In genomic region chr13:110097013-110097412, GRCh38 we compare ENCODE assay signal across 20 cellular contexts.
DNase-seq lines count a peak whose midpoint lies in the region; ATAC-seq, FAIRE-seq and TF ChIP-seq lines count a peak whose summit lies in the region.
"Had no signal": no experiment of that assay in that cellular context is flagged by ENCODE, and none has a peak within 500 bp of the region (broad histone marks: within the 10 kb centered on the region; RNA-seq: fewer than 3 reads in every experiment).

No MANE protein-coding gene starts in this region.

- no peak overlapping the region for H4K91ac ChIP-seq in IMR-90 (ENCODE audit: insufficient read depth, low read depth, low read length)

- no TSS peak for BruUV-seq in IMR-90 (replicated peaks; lab: Mats Ljungman, UMichigan)
- no TSS peak for BruUV-seq in GM12878 (replicated peaks; lab: Mats Ljungman, UMichigan)

- no peaks in the 10 kb centered on the region for H4K20me1 ChIP-seq in IMR-90 (ENCODE audit: insufficient read depth, low read length)
- H4K20me1 ChIP-seq in GM12878 (ENCODE audit: control insufficient read depth, insufficient read depth): no peaks in the 10 kb centered on the region; the same call in 1 of the 2 replicates

- H4K5ac ChIP-seq in IMR-90 (ENCODE audit: low read depth, low read length): no peak overlapping the region

- DNase-seq in IMR-90 (peak; percentile 49), GM12878 (ENCODE audit: low read depth, low spot score) (no peak), esophagus squamous epithelium (lab: John Stamatoyannopoulos, UW) (no peak), sigmoid colon (no peak), NCI-H1436 (lab: John Stamatoyannopoulos, UW) (no peak), GM12891 (ENCODE audit: insufficient read length, low spot score) (no peak)
- DNase-seq: ACHN, AML-193, HCEC 1CT, Karpas-422, MG63, NCI-H1048, NCI-H146, NCI-H2029 treated with DMSO at 0.1 percent for 48 hours, SHP77 treated with DMSO at 0.1 percent for 48 hours, SK-N-SH had no signal

- H3K36me3 ChIP-seq in IMR-90 (ENCODE audit: control insufficient read depth, insufficient read depth, low read length): no peaks in the 10 kb centered on the region
- no peaks in the 10 kb centered on the region for H3K36me3 ChIP-seq in GM12878 (ENCODE audit: control insufficient read depth in 2 of 2, insufficient read depth in 2 of 2, low read length in 1 of 2)
- no peaks in the 10 kb centered on the region for H3K36me3 ChIP-seq in esophagus squamous epithelium
- no peaks in the 10 kb centered on the region for H3K36me3 ChIP-seq in sigmoid colon
- H3K36me3 ChIP-seq: MG63 had no signal

- no peak overlapping the region for H3K18ac ChIP-seq in IMR-90 (ENCODE audit: low read depth, low read length)

- H3K23ac ChIP-seq in IMR-90 (ENCODE audit: low read depth, low read length): no peak overlapping the region

- H3K4me2 ChIP-seq in IMR-90 (ENCODE audit: low read depth, low read length): no peak overlapping the region
- no peak overlapping the region for H3K4me2 ChIP-seq in GM12878 (ENCODE audit: control insufficient read depth, insufficient read depth)
- H3K4me2 ChIP-seq: SK-N-SH had no signal

- no peak overlapping the region for H2AFZ ChIP-seq in IMR-90 (replicated peaks; ENCODE audit: low read length, poor library complexity)
- no peak overlapping the region for H2AFZ ChIP-seq in GM12878 (ENCODE audit: control insufficient read depth, low read depth, low read length)

- peak overlapping the region; percentile 5; the same call in 1 of the 2 replicates for H2AK5ac ChIP-seq in IMR-90 (ENCODE audit: low read depth, low read length)

- in situ Hi-C loops in IMR-90 (cut with MboI; ENCODE audit: low sequenced_read_pairs): no loop called here
- in situ Hi-C loops in GM12878 (cut with MboI): no loop called here

- TF ChIP-seq EP300 in GM12878 (IDR thresholded peaks at IDR 0.05; ENCODE audit: borderline replicate concordance in 1 of 2, control insufficient read depth in 1 of 2, low read depth in 2 of 2, low read length in 2 of 2): no peak
- no peak for TF ChIP-seq EP300 in sigmoid colon (IDR thresholded peaks at IDR 0.05)

- no peaks in the 10 kb centered on the region for H3K27me3 ChIP-seq in IMR-90 (ENCODE audit: control insufficient read depth, insufficient read depth, low read length)
- H3K27me3 ChIP-seq in GM12878 (replicated peaks in 1 of 2; ENCODE audit: control insufficient read depth in 2 of 2, insufficient read depth in 2 of 2, low read length in 1 of 2): no peaks in the 10 kb centered on the region
- H3K27me3 ChIP-seq in esophagus squamous epithelium: no peaks in the 10 kb centered on the region
- no peaks in the 10 kb centered on the region for H3K27me3 ChIP-seq in sigmoid colon
- H3K27me3 ChIP-seq: MG63 had no signal

- no peaks in the 10 kb centered on the region for H3K79me1 ChIP-seq in IMR-90 (ENCODE audit: low read depth in 1 of 2, low read length in 2 of 2)

- no peak overlapping the region for H2AK9ac ChIP-seq in IMR-90 (replicated peaks; ENCODE audit: low read depth, low read length, poor library complexity)

- TF ChIP-seq CTCF in IMR-90 (conservative IDR thresholded peaks at IDR 0.05; ENCODE audit: low read depth, low read length): no peak
- no peak for TF ChIP-seq CTCF in GM12878 (IDR thresholded peaks at IDR 0.05 in 2 of 3, conservative IDR thresholded peaks at IDR 0.05 in 1 of 3; ENCODE audit: control insufficient read depth in 2 of 3, extremely low read depth in 1 of 3, insufficient read depth in 1 of 3, low read depth in 3 of 3, low read length in 3 of 3)
- no peak for TF ChIP-seq CTCF in esophagus squamous epithelium (IDR thresholded peaks at IDR 0.05)
- TF ChIP-seq CTCF in sigmoid colon (IDR thresholded peaks at IDR 0.05): no peak

- peak overlapping the region; percentile 26; the same call in 1 of the 3 replicates for H2BK15ac ChIP-seq in IMR-90 (ENCODE audit: low read depth, low read length)

- RAD21 ChIA-PET in GM12878 (lab: Charles Lee; ENCODE audit: unreplicated experiment): no interaction called here

- H3K4me3 ChIP-seq in IMR-90 (ENCODE audit: insufficient read depth, low read depth, low read length) (no peak overlapping the region), GM12878 (no peak overlapping the region), esophagus squamous epithelium (no peak overlapping the region), sigmoid colon (no peak overlapping the region)
- H3K4me3 ChIP-seq: MG63 had no signal

- H3K9me3 ChIP-seq in IMR-90 (ENCODE audit: control insufficient read depth, insufficient read depth, low read length) (peaks cover 5% of the 10 kb centered on the region), GM12878 (replicated peaks; ENCODE audit: control insufficient read depth, insufficient read depth, low read length) (no peaks in the 10 kb centered on the region; the same call in 2 of the 3 replicates), esophagus squamous epithelium (peaks cover 0 to 23% (median 1%) of the 10 kb centered on the region in 3 donors), sigmoid colon (peaks cover 0 to 4% (median 1%) of the 10 kb centered on the region in 4 donors)
- H3K9me3 ChIP-seq: MG63 had no signal

- ATAC-seq in IMR-90 (ENCODE audit: low read depth) (no peak), GM12878 (peak; percentile 59), GM21390 (IDR thresholded peaks at IDR 0.05; ENCODE audit: unreplicated experiment) (no peak)

- H2BK20ac ChIP-seq in IMR-90 (ENCODE audit: low read depth, low read length): no peak overlapping the region

- 83% methylated on average over 3 of the region's 5 CpGs; no CpG with 5 or more reads in 1 of the 2 experiments for WGBS in IMR-90 (ENCODE audit: extremely low coverage in 2 of 2, insufficient read length in 1 of 2), 2 experiments
- WGBS in GM12878 (ENCODE audit: insufficient coverage, insufficient replicate concordance, low lambda C conversion rate, missing lambda C conversion rate): 29% methylated on average over 5 of the region's 5 CpGs
- WGBS in esophagus squamous epithelium, 2 donors: 43 to 45% methylated on average over 5 of the region's 5 CpGs
- WGBS in sigmoid colon, 2 donors: 88 to 90% methylated on average over 5 of the region's 5 CpGs

- SMC1A ChIA-PET in GM12878 (lab: Charles Lee; ENCODE audit: uncharacterized antibody, unreplicated experiment): no interaction called here

- H3K4me1 ChIP-seq in IMR-90 (ENCODE audit: control insufficient read depth, insufficient read depth, low read length): peaks cover 3% of the 10 kb centered on the region
- no peaks in the 10 kb centered on the region for H3K4me1 ChIP-seq in GM12878 (ENCODE audit: control insufficient read depth, insufficient read depth, low read length)
- H3K4me1 ChIP-seq in esophagus squamous epithelium: peaks cover 6 to 43% (median 15%) of the 10 kb centered on the region in 3 donors
- H3K4me1 ChIP-seq in sigmoid colon: peaks cover 0 to 48% (median 39%) of the 10 kb centered on the region in 4 donors

- H3K9ac ChIP-seq in IMR-90 (ENCODE audit: low read depth, low read length) (no peak overlapping the region), GM12878 (ENCODE audit: control insufficient read depth, insufficient read depth, low read length) (no peak overlapping the region)
- H3K9ac ChIP-seq: SK-N-SH had no signal

- TF ChIP-seq RAD21 in IMR-90 (IDR thresholded peaks at IDR 0.05; ENCODE audit: low read length) (no peak), GM12878 (IDR thresholded peaks at IDR 0.05; ENCODE audit: insufficient read depth, low read depth, low read length) (no peak)

- no peak overlapping the region for H2BK5ac ChIP-seq in IMR-90 (ENCODE audit: low read depth, low read length, poor library complexity, severe bottlenecking)

- H4K8ac ChIP-seq in IMR-90 (ENCODE audit: low read depth in 2 of 2, low read length in 2 of 2): no peak overlapping the region

- TF ChIP-seq POLR2A in IMR-90 (IDR thresholded peaks at IDR 0.05; ENCODE audit: low read depth, low read length): no peak
- TF ChIP-seq POLR2A in GM12878 (IDR thresholded peaks at IDR 0.05; ENCODE audit: low read depth, low read length): no peak
- TF ChIP-seq POLR2A in esophagus squamous epithelium (IDR thresholded peaks at IDR 0.05): no peak
- TF ChIP-seq POLR2A in sigmoid colon (IDR thresholded peaks at IDR 0.05): no peak
- TF ChIP-seq POLR2A in GM12891 (IDR thresholded peaks at IDR 0.05; ENCODE audit: low read depth, low read length): no peak

- CTCF ChIA-PET in IMR-90 (lab: Yijun Ruan, JAX) (no interaction called here), GM12878 (lab: Yijun Ruan, JAX) (no interaction called here)

- H3K4ac ChIP-seq in IMR-90 (ENCODE audit: low read depth, low read length): no peak overlapping the region

- H3K79me2 ChIP-seq in GM12878 (ENCODE audit: control insufficient read depth, insufficient read depth, low read length): no peaks in the 10 kb centered on the region

- POLR2A ChIA-PET in IMR-90 (lab: Charles Lee; ENCODE audit: unreplicated experiment) (no interaction called here), GM12878 (lab: Charles Lee) (no interaction called here)

- no peak overlapping the region for H2BK120ac ChIP-seq in IMR-90 (ENCODE audit: low read depth, low read length)

- no peak overlapping the region for H3K56ac ChIP-seq in IMR-90 (ENCODE audit: extremely low read depth, insufficient read depth, low read length)

- H3K14ac ChIP-seq in IMR-90 (replicated peaks; ENCODE audit: low read depth, low read length): no peak overlapping the region

- dilution Hi-C loops in IMR-90 (cut with HindIII; ENCODE audit: low sequenced_read_pairs, unreplicated experiment): no loop called here

- peaks cover 8% of the 10 kb centered on the region for H3K9me1 ChIP-seq in IMR-90 (ENCODE audit: insufficient read depth, low read length)

- intact Hi-C loops in IMR-90 (cut with micrococcal nuclease) (no loop called here), GM12878 (cut with micrococcal nuclease; ENCODE audit: unreplicated experiment) (no loop called here), esophagus squamous epithelium (cut with DNase I) (no loop called here), sigmoid colon (cut with DNase I) (no loop called here)

- H3K27ac ChIP-seq in IMR-90 (ENCODE audit: insufficient read depth, low read length) (no peak overlapping the region), GM12878 (ENCODE audit: control insufficient read depth, insufficient read depth) (no peak overlapping the region), esophagus squamous epithelium (peak overlapping the region in 3 of 4 donors; percentile 46 to 92 (median 87)), sigmoid colon (peak overlapping the region in 3 of 4 donors; percentile 89 to 95 (median 91))
- H3K27ac ChIP-seq: C4-2B, HL-60 had no signal

- FAIRE-seq in GM12878 (lab: Jason Lieb, UNC) (peak; percentile 62), GM12891 (lab: Jason Lieb, UNC) (no peak)
- FAIRE-seq: D721Med had no signal

TF ChIP-seq in GM12878, 131 proteins besides CTCF, POLR2A, EP300 and RAD21 (continues in another document):
- no peak for TF ChIP-seq MXI1 (IDR thresholded peaks at IDR 0.05; ENCODE audit: low read depth, low read length)
- TF ChIP-seq POLR2AphosphoS5 (IDR thresholded peaks at IDR 0.05; ENCODE audit: low read length): no peak
- TF ChIP-seq STAT1 (conservative IDR thresholded peaks at IDR 0.05): no peak

TF ChIP-seq in GM12891, 5 proteins besides CTCF, POLR2A, EP300 and RAD21:
- TF ChIP-seq SPI1 (IDR thresholded peaks at IDR 0.05; ENCODE audit: low read depth, low read length): no peak
- TF ChIP-seq POU2F2 (IDR thresholded peaks at IDR 0.05; ENCODE audit: low read depth, low read length): no peak

Comparison
In these comparisons a context has a peak if more than half of its experiments do, and no peak if none do; other contexts are left out.
1. H3K27ac ChIP-seq: peak in esophagus squamous epithelium (3 of 4) and sigmoid colon (3 of 4); none in IMR-90 (single experiment) and GM12878 (single experiment).